20 cellular contexts compared by ENCODE assay signal in genomic region chr14:68325267-68325807, GRCh38.
"Had no signal": no experiment of that assay in that cellular context is flagged by ENCODE, and none has a peak within 500 bp of the region (broad histone marks: within the 10 kb centered on the region; RNA-seq: fewer than 3 reads in every experiment).

No MANE protein-coding gene starts in this region.

- H3K27me3 ChIP-seq: esophagus muscularis mucosa, gastrocnemius medialis, heart right ventricle, pancreas, transverse colon had no signal

- H3K36me3 ChIP-seq: esophagus muscularis mucosa, gastrocnemius medialis, heart right ventricle, pancreas, thoracic aorta, transverse colon had no signal

- H3K27me3 Mint-ChIP-seq: progenitor cell of endocrine pancreas; stimulated activated naive CD8-positive, alpha-beta T cell treated with anti-CD3 and anti-CD28 coated beads, Interleukin-15, amount 100 ng/mL, for 72 hours had no signal

- DNase-seq: effector memory CD4-positive, alpha-beta T cell; gastrocnemius medialis; heart right ventricle; islet precursor cell; left ventricle myocardium superior; occipital lobe; pancreas; right cardiac atrium; stimulated activated CD4-positive, alpha-beta T cell treated with anti-CD3 and anti-CD28 coated beads, Interleukin-4, amount 100 ng/mL, for 1 hour; stimulated activated CD8-positive, alpha-beta memory T cell treated with anti-CD3 and anti-CD28 coated beads, Interleukin-4, amount 100 ng/mL, for 48 hours; stimulated activated naive CD8-positive, alpha-beta T cell treated with anti-CD3 and anti-CD28 coated beads, Interleukin-15, amount 100 ng/mL, for 72 hours; transverse colon had no signal

- H3K36me3 Mint-ChIP-seq: stimulated activated effector memory CD8-positive, alpha-beta T cell treated with anti-CD3 and anti-CD28 coated beads, Interleukin-12 subunit alpha, Interleukin-12 subunit beta, amount 100 ng/mL, for 72 hours had no signal

- H3K27ac Mint-ChIP-seq: nephron; progenitor cell of endocrine pancreas; stimulated activated effector memory CD8-positive, alpha-beta T cell treated with anti-CD3 and anti-CD28 coated beads, Interleukin-12 subunit alpha, Interleukin-12 subunit beta, amount 100 ng/mL, for 72 hours; stimulated activated naive CD8-positive, alpha-beta T cell treated with anti-CD3 and anti-CD28 coated beads, Interleukin-15, amount 100 ng/mL, for 72 hours had no signal

- H3K9me3 Mint-ChIP-seq: nephron; stimulated activated effector memory CD8-positive, alpha-beta T cell treated with anti-CD3 and anti-CD28 coated beads, Interleukin-12 subunit alpha, Interleukin-12 subunit beta, amount 100 ng/mL, for 72 hours; stimulated activated naive CD8-positive, alpha-beta T cell treated with anti-CD3 and anti-CD28 coated beads, Interleukin-15, amount 100 ng/mL, for 72 hours had no signal

- ATAC-seq: gastrocnemius medialis; heart right ventricle; left ventricle myocardium superior; pancreas; right cardiac atrium; stimulated activated effector memory CD8-positive, alpha-beta T cell treated with anti-CD3 and anti-CD28 coated beads, Interleukin-12 subunit alpha, Interleukin-12 subunit beta, amount 100 ng/mL, for 72 hours; stimulated activated naive CD8-positive, alpha-beta T cell treated with anti-CD3 and anti-CD28 coated beads, Interleukin-15, amount 100 ng/mL, for 72 hours had no signal

- H3K27ac ChIP-seq: epithelial cell of prostate, esophagus muscularis mucosa, gastrocnemius medialis, heart right ventricle, pancreas, thoracic aorta, transverse colon had no signal

- FAIRE-seq: endometrium, pancreas had no signal

- H3K4me1 ChIP-seq: gastrocnemius medialis, pancreas had no signal

- H3K4me3 Mint-ChIP-seq: nephron; stimulated activated effector memory CD8-positive, alpha-beta T cell treated with anti-CD3 and anti-CD28 coated beads, Interleukin-12 subunit alpha, Interleukin-12 subunit beta, amount 100 ng/mL, for 72 hours; stimulated activated naive CD8-positive, alpha-beta T cell treated with anti-CD3 and anti-CD28 coated beads, Interleukin-15, amount 100 ng/mL, for 72 hours had no signal

- H3K4me3 ChIP-seq: esophagus muscularis mucosa, gastrocnemius medialis, heart right ventricle, lung, pancreas, thoracic aorta, transverse colon had no signal

- H3K9me3 ChIP-seq: esophagus muscularis mucosa, gastrocnemius medialis, heart right ventricle, pancreas, thoracic aorta, transverse colon had no signal
